10 cellular contexts compared by ENCODE assay signal in genomic region chr13:41588899-41589298, GRCh38.
DNase-seq lines count a peak whose midpoint lies in the region; ATAC-seq and TF ChIP-seq lines count a peak whose summit lies in the region.
"Had no signal": no experiment of that assay in that cellular context is flagged by ENCODE, and none has a peak within 500 bp of the region (broad histone marks: within the 10 kb centered on the region; RNA-seq: fewer than 3 reads in every experiment).

No MANE protein-coding gene starts in this region.

- no peaks in the 10 kb centered on the region for H3K9me3 ChIP-seq in endodermal cell (ENCODE audit: control insufficient read depth, low read length)

- ATAC-seq in left ventricle myocardium superior = no peak
- ATAC-seq in GM19397 (IDR thresholded peaks at IDR 0.05; ENCODE audit: unreplicated experiment) = no peak
- ATAC-seq: stimulated activated memory B cell treated with anti-CD40 and anti-IgM and Interleukin-4, amounts not matched to agents 10 μg/mL and 1 μg/mL and 100 μg/mL, for 72 hours had no signal

- intact Hi-C loops in left ventricle myocardium superior (cut with micrococcal nuclease) = no loop called here

- H3K27ac ChIP-seq in endodermal cell (ENCODE audit: low read depth, low read length) = no peak overlapping the region

- H3K27ac Mint-ChIP-seq in endodermal cell = peak overlapping the region; percentile 63
- H3K27ac Mint-ChIP-seq: activated naive CD8-positive, alpha-beta T cell treated with anti-CD3 and anti-CD28 coated beads, Interleukin-2, amount 10 ng/mL, durations not matched to agents 7 days and 5 days had no signal

- H3K36me3 ChIP-seq in endodermal cell (ENCODE audit: control insufficient read depth, insufficient read depth, low read length) = peaks cover 14% of the 10 kb centered on the region

- H3K9me3 Mint-ChIP-seq in endodermal cell = peaks cover 3% of the 10 kb centered on the region
- H3K9me3 Mint-ChIP-seq: activated naive CD8-positive, alpha-beta T cell treated with anti-CD3 and anti-CD28 coated beads, Interleukin-2, amount 10 ng/mL, durations not matched to agents 7 days and 5 days; stimulated activated memory B cell treated with anti-CD40 and anti-IgM and Interleukin-4, amounts not matched to agents 10 μg/mL and 1 μg/mL and 100 μg/mL, for 72 hours had no signal

- 91% methylated on average over 1 of the region's 2 CpGs; no CpG with 5 or more reads in 1 of the 2 experiments for WGBS in endodermal cell (ENCODE audit: insufficient coverage in 1 of 2, insufficient read length in 1 of 2), 2 experiments

- H3K4me1 Mint-ChIP-seq in endodermal cell = peaks cover 9% of the 10 kb centered on the region
- H3K4me1 Mint-ChIP-seq: activated naive CD8-positive, alpha-beta T cell treated with anti-CD3 and anti-CD28 coated beads, Interleukin-2, amount 10 ng/mL, durations not matched to agents 7 days and 5 days had no signal

- H3K4me3 Mint-ChIP-seq in endodermal cell = no peak overlapping the region
- H3K4me3 Mint-ChIP-seq: activated naive CD8-positive, alpha-beta T cell treated with anti-CD3 and anti-CD28 coated beads, Interleukin-2, amount 10 ng/mL, durations not matched to agents 7 days and 5 days; stimulated activated memory B cell treated with anti-CD40 and anti-IgM and Interleukin-4, amounts not matched to agents 10 μg/mL and 1 μg/mL and 100 μg/mL, for 72 hours had no signal

- no peaks in the 10 kb centered on the region for H3K27me3 ChIP-seq in endodermal cell (ENCODE audit: control insufficient read depth, insufficient read depth, low read length, poor library complexity, severe bottlenecking)

- no peak overlapping the region for H3K4me3 ChIP-seq in endodermal cell (ENCODE audit: low read length)

- H3K36me3 Mint-ChIP-seq in endodermal cell (ENCODE audit: low read depth) = peaks cover 43% of the 10 kb centered on the region

- DNase-seq in NOMO-1 treated with DMSO at 0.1 percent for 48 hours (lab: John Stamatoyannopoulos, UW; ENCODE audit: unreplicated experiment) (peak; percentile 66), NOMO-1 treated with dmso at 0.1 percent for 144 hours (lab: John Stamatoyannopoulos, UW; ENCODE audit: unreplicated experiment) (no peak), SIG-M5 treated with dmso at 0.1 percent for 504 hours (lab: John Stamatoyannopoulos, UW; ENCODE audit: unreplicated experiment) (peak; percentile 31), endodermal cell (no peak), inferior parietal cortex (ENCODE audit: extremely low spot score) (no peak), left ventricle myocardium superior (no peak)
- peak; percentile 17 for DNase-seq in stimulated activated CD4-positive, alpha-beta T cell treated with anti-CD3 and anti-CD28 coated beads, Interleukin-2, amount 100 ng/mL, for 4 hours (ENCODE audit: low read depth)
- DNase-seq: activated naive CD8-positive, alpha-beta T cell treated with anti-CD3 and anti-CD28 coated beads, Interleukin-2, amount 10 ng/mL, durations not matched to agents 7 days and 5 days had no signal

- no peaks in the 10 kb centered on the region for H3K27me3 Mint-ChIP-seq in endodermal cell (ENCODE audit: insufficient read depth)
- H3K27me3 Mint-ChIP-seq: activated naive CD8-positive, alpha-beta T cell treated with anti-CD3 and anti-CD28 coated beads, Interleukin-2, amount 10 ng/mL, durations not matched to agents 7 days and 5 days; stimulated activated memory B cell treated with anti-CD40 and anti-IgM and Interleukin-4, amounts not matched to agents 10 μg/mL and 1 μg/mL and 100 μg/mL, for 72 hours had no signal

- no peaks in the 10 kb centered on the region for H3K4me1 ChIP-seq in endodermal cell (ENCODE audit: control insufficient read depth, insufficient read depth, low read length)

- H3K9ac ChIP-seq in endodermal cell (ENCODE audit: extremely low read depth, low read length, poor library complexity, severe bottlenecking) = no peak overlapping the region

- TF ChIP-seq CTCF in endodermal cell (conservative IDR thresholded peaks at IDR 0.05) = no peak

Comparison
In these comparisons a context has a peak if more than half of its experiments do, and no peak if none do; other contexts are left out.
1. DNase-seq: peak in NOMO-1 treated with DMSO at 0.1 percent for 48 hours (single experiment), SIG-M5 treated with dmso at 0.1 percent for 504 hours (single experiment) and stimulated activated CD4-positive, alpha-beta T cell treated with anti-CD3 and anti-CD28 coated beads, Interleukin-2, amount 100 ng/mL, for 4 hours (single experiment); none in NOMO-1 treated with dmso at 0.1 percent for 144 hours (single experiment), endodermal cell (single experiment), inferior parietal cortex (single experiment) and left ventricle myocardium superior (single experiment).